Comparison of ENCODE assay signal across 1 cellular context in genomic region chr6:146543211-146543939, GRCh38.
TF ChIP-seq lines count a peak whose summit lies in the region.

Gene RAB32, plus strand, starts transcription at chr6:146543833. Its CDS starts 39 bp downstream, at chr6:146543872.

TF ChIP-seq in WTC11, 78 proteins besides CTCF, POLR2A, EP300 and RAD21 (continued from another document):
- peak; percentile 87; the same call in 1 of the 2 replicates for TF ChIP-seq HMGXB4 (CRISPR knock-in tag; IDR thresholded peaks at IDR 0.05)
